In genomic region chr3:48634661-48635221, GRCh38 we compare ENCODE assay signal across 8 cellular contexts. TPM values are rescaled to one million over a fixed set of nuclear protein-coding genes. Genes with fewer than 3 reads are reported as not detected.
A peak's percentile ranks its signal among the peaks of the same experiment; 100 is the strongest.
DNase-seq lines count a peak whose midpoint lies in the region; ATAC-seq and TF ChIP-seq lines count a peak whose summit lies in the region.

No MANE protein-coding gene starts in this region.

- H3K36me3 ChIP-seq in RWPE2 (ENCODE audit: low read depth) (peaks cover 47% of the 10 kb centered on the region), heart left ventricle (peaks cover 0 to 38% (median 14%) of the 10 kb centered on the region in 9 donors)

- intact Hi-C loops in heart left ventricle (cut with DNase I) (loop anchor here in 2 of 10 donors (1.0 to 10.0 kb wide), 4 partner anchors 25 to 170 kb away; partner anchors contain the start of genes UQCRC1 (in 2 of the 2) and PFKFB4 (in 1 of the 2)), posterior vena cava (cut with DNase I) (no loop called here)

- no peak for TF ChIP-seq POLR2A in heart left ventricle (IDR thresholded peaks at IDR 0.05)

- H3K27ac ChIP-seq in RWPE2 (ENCODE audit: poor library complexity, severe bottlenecking) = peak overlapping the region; percentile 73
- H3K27ac ChIP-seq in heart left ventricle = peak overlapping the region in 11 of 12 donors; percentile 72 to 90 (median 85)

- DNase-seq in NCI-H524 (lab: John Stamatoyannopoulos, UW) (peak; percentile 12 to 60), NCI-H524 treated with DMSO at 0.1 percent for 48 hours (lab: John Stamatoyannopoulos, UW) (no peak), RWPE2 (ENCODE audit: low spot score) (peak; percentile 69), heart left ventricle (peak; percentile 45 to 78 (median 66)), posterior vena cava (ENCODE audit: low spot score) (peak; percentile 89)

- no peaks in the 10 kb centered on the region for H3K27me3 Mint-ChIP-seq in activated naive CD8-positive, alpha-beta T cell

- H3K4me1 Mint-ChIP-seq in activated naive CD8-positive, alpha-beta T cell (ENCODE audit: low read depth) = peaks cover 18% of the 10 kb centered on the region

- TF ChIP-seq CTCF in RWPE2 (IDR thresholded peaks at IDR 0.05; ENCODE audit: poor library complexity, severe bottlenecking) = no peak
- no peak for TF ChIP-seq CTCF in heart left ventricle (IDR thresholded peaks at IDR 0.05)

- H3K9me3 Mint-ChIP-seq in activated naive CD8-positive, alpha-beta T cell (ENCODE audit: low read depth) = no peaks in the 10 kb centered on the region

- H3K27me3 ChIP-seq in RWPE2 (ENCODE audit: insufficient read depth, poor library complexity, severe bottlenecking) (no peaks in the 10 kb centered on the region), heart left ventricle (no peaks in the 10 kb centered on the region)

- peak overlapping the region; percentile 81 for H3K4me3 ChIP-seq in RWPE2 (ENCODE audit: severe bottlenecking)
- H3K4me3 ChIP-seq in heart left ventricle = peak overlapping the region; percentile 64 to 96 (median 86)

- peak; percentile 18 for ATAC-seq in HG03175 (IDR thresholded peaks at IDR 0.05; ENCODE audit: unreplicated experiment)
- ATAC-seq in RWPE2 (ENCODE audit: low read depth) = peak; percentile 42
- ATAC-seq in heart left ventricle = peak in 3 of 4 donors; percentile 5 to 58 (median 27)
- no peak for ATAC-seq in GM19328 (IDR thresholded peaks at IDR 0.05; ENCODE audit: unreplicated experiment)

- no peaks in the 10 kb centered on the region for H3K36me3 Mint-ChIP-seq in activated naive CD8-positive, alpha-beta T cell

- 3 to 23% (median 6%) methylated on average over 5 to 30 of the region's 30 CpGs for WGBS in heart left ventricle, 4 donors

- H3K27ac Mint-ChIP-seq in activated naive CD8-positive, alpha-beta T cell = peak overlapping the region; percentile 10

- H3K9me3 ChIP-seq in RWPE2 (ENCODE audit: severe bottlenecking) (no peaks in the 10 kb centered on the region), heart left ventricle (no peaks in the 10 kb centered on the region)

- H3K4me1 ChIP-seq in RWPE2 (ENCODE audit: insufficient read depth, poor library complexity, severe bottlenecking) (peaks cover 10% of the 10 kb centered on the region), heart left ventricle (peaks cover 0 to 28% (median 19%) of the 10 kb centered on the region in 12 donors)

- peak overlapping the region; percentile 87 for H3K4me3 Mint-ChIP-seq in activated naive CD8-positive, alpha-beta T cell

RNA-seq across cellular contexts. Expression of gene SLC26A6, which starts 0.5 kb away (rescaled TPM):
- total RNA-seq in heart left ventricle = 10 to 100 TPM in 3 of 9 donors, 1 to 10 TPM in 6; 6.7 to 14.6 (median 9.2) TPM
- 10 to 100 TPM; 10.0 to 12.9 TPM for polyA plus RNA-seq in heart left ventricle
- 10 to 100 TPM in 1 of 2 donors, 1 to 10 TPM in 1; 7.0 to 11.7 TPM for total RNA-seq in posterior vena cava

RNA-seq across cellular contexts. Expression of gene TMEM89, which starts 13.2 kb away (rescaled TPM):
- total RNA-seq in heart left ventricle (not detected), posterior vena cava (not detected)
- not detected for polyA plus RNA-seq in heart left ventricle

RNA-seq across cellular contexts. Expression of gene UQCRC1, which starts 25.3 kb away (rescaled TPM):
- total RNA-seq in heart left ventricle = 1,000 to 10,000 TPM in 5 of 9 donors, 100 to 1,000 TPM in 4; 580 to 2,191 (median 1,008) TPM
- polyA plus RNA-seq in heart left ventricle = 1,000 to 10,000 TPM in 1 of 2 donors, 100 to 1,000 TPM in 1; 802 to 1,337 TPM
- total RNA-seq in posterior vena cava = 100 to 1,000 TPM; 134 to 135 TPM

RNA-seq across cellular contexts. Expression of gene CELSR3, which starts 27.9 kb away (rescaled TPM):
- total RNA-seq in heart left ventricle (under 1 TPM; 0.10 to 0.36 (median 0.19) TPM), posterior vena cava (under 1 TPM; 0.65 to 0.67 TPM)
- under 1 TPM; 0.18 to 0.23 TPM for polyA plus RNA-seq in heart left ventricle

RNA-seq across cellular contexts. Expression of gene COL7A1, which starts 39.6 kb away (rescaled TPM):
- total RNA-seq in heart left ventricle (10 to 100 TPM in 6 of 9 donors, 1 to 10 TPM in 3; 2.4 to 25.2 (median 11.5) TPM), posterior vena cava (1 to 10 TPM; 4.2 to 5.3 TPM)
- 10 to 100 TPM in 1 of 2 donors, 1 to 10 TPM in 1; 4.8 to 18.5 TPM for polyA plus RNA-seq in heart left ventricle

Comparison
In these comparisons a context has a peak if more than half of its experiments do, and no peak if none do; other contexts are left out.
1. RNA of gene UQCRC1, which starts 25.3 kb away (total RNA-seq): 580 to 2,191 TPM in heart left ventricle; 134 to 135 TPM in posterior vena cava; every median in the first group is over 4 times any median in the second.